In the genomic region with DNA sequence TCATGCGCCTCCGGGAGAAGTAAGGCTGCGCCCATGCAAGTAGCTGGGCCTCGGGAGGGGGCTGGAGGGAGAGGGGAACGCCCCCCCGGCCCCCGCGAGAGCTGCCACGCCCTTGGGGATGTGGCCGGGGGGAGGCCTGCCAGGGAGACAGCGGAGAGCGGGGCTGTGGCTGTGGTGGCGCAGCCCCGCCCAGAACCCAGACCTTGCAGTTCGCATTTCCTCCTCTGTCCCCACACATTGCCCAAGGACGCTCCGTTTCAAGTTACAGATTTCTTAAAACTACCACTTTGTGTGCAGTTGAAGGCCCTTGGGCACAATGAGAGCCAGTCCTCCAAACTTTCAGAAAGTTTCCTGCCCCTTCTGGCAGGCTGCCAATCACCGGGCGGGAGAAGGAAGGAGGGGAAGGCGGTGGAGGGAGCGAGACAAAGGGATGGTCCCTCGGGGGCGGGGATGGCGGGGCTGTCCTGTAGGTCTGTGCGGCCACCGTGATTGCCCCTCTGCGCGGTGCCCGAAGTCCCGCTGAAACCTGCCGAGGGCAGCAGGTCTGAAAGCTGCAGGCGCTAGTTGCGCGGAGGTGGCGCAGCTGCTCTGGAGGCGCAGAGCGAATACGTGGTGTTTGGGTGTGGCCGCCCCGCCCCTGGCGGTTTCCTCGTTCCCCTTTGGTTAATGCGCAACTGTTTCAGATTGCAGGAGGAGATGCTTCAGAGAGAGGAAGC, we compare ENCODE assay signal across 8 cellular contexts. TPM values are rescaled to one million over a fixed set of nuclear protein-coding genes. Genes with fewer than 3 reads are reported as not detected.
DNase-seq lines count a peak whose midpoint lies in the region; ATAC-seq and TF ChIP-seq lines count a peak whose summit lies in the region.

No MANE protein-coding gene starts in this region.

- H4K20me1 ChIP-seq in osteoblast (ENCODE audit: insufficient read depth, low read length), result peaks cover 57% of the 10 kb centered on the region

- in situ Hi-C loops in Panc1 (cut with HindIII; ENCODE audit: low pct_unique_long_range_greater_than_20kb, low sequenced_read_pairs), result no loop called here

- H3K4me2 ChIP-seq in osteoblast (ENCODE audit: insufficient read depth, low read length), result peak overlapping the region; percentile 93

- peaks cover 27% of the 10 kb centered on the region for H3K36me3 ChIP-seq in Panc1 (ENCODE audit: control insufficient read depth, insufficient read depth, low read length)
- peaks cover 51% of the 10 kb centered on the region for H3K36me3 ChIP-seq in osteoblast (ENCODE audit: insufficient read depth, low read length)
- H3K36me3 ChIP-seq in tibial artery, result peaks cover 47 to 49% (median 48%) of the 10 kb centered on the region in 3 donors

- POLR2A ChIA-PET in Panc1 (lab: Charles Lee), result interaction anchor here (0.6 to 1.9 kb wide), 10 partner anchors 13 to 263 kb away, joined by 3 to 7 read pairs (median 4); a partner anchor contains a TSS

- H3K27ac ChIP-seq in Panc1 (ENCODE audit: low read length), result peak overlapping the region; percentile 95
- peak overlapping the region; percentile 72 for H3K27ac ChIP-seq in foreskin keratinocyte
- H3K27ac ChIP-seq in osteoblast (ENCODE audit: low read depth, low read length), result peak overlapping the region; percentile 94
- peak overlapping the region; percentile 98 to 100 for H3K27ac ChIP-seq in tibial artery

- DNase-seq in COLO668 (lab: John Stamatoyannopoulos, UW; ENCODE audit: unreplicated experiment), result peak; percentile 40
- DNase-seq in Panc1 (ENCODE audit: low read depth, low spot score), result no peak
- DNase-seq in activated T-helper 2 cell treated with anti-CD3 and anti-CD28 coated beads, Interferon-gamma antibody, Interleukin-2, Interleukin-4, amounts not matched to agents 10 μg/mL and 5 μg/mL and 100 μg/mL, durations not matched to agents 14 hours and 24 hours and 36 hours (ENCODE audit: low spot score), result peak; percentile 90
- DNase-seq in foreskin keratinocyte, result peak; percentile 72 to 84
- DNase-seq in osteoblast (ENCODE audit: insufficient read length, low spot score, missing footprints), result peak; percentile 86
- DNase-seq in tibial artery, result peak; percentile 80 to 92

- peak overlapping the region; percentile 89 for H3K4me3 Mint-ChIP-seq in activated T-helper 2 cell treated with anti-CD3 and anti-CD28 coated beads, Interferon-gamma antibody, Interleukin-2, Interleukin-4, amounts not matched to agents 10 μg/mL and 5 μg/mL and 100 μg/mL, durations not matched to agents 14 hours and 24 hours and 36 hours (ENCODE audit: low read depth)

- BruUV-seq in Panc1 (replicated peaks; lab: Mats Ljungman, UMichigan), result no TSS peak

- intact Hi-C loops in Panc1 (cut with micrococcal nuclease; ENCODE audit: unreplicated experiment), result loop anchor here (2.0 to 10.0 kb wide), 3 partner anchors 165 to 339 kb away; no protein-coding TSS in a partner anchor
- intact Hi-C loops in activated T-helper 2 cell treated with anti-CD3 and anti-CD28 coated beads, Interferon-gamma antibody, Interleukin-2, Interleukin-4, amounts not matched to agents 10 μg/mL and 5 μg/mL and 100 μg/mL, durations not matched to agents 14 hours and 24 hours and 36 hours (cut with micrococcal nuclease), result loop anchor here (1.0 to 5.0 kb wide), 7 partner anchors 27 to 1427 kb away; a partner anchor contains a TSS
- intact Hi-C loops in tibial artery (cut with DNase I; ENCODE audit: low total_unique reads), result loop anchor here (10.0 kb wide), 1 partner anchor 225 kb away; no protein-coding TSS in a partner anchor

- H3K4me1 ChIP-seq in Panc1 (ENCODE audit: control insufficient read depth, insufficient read depth, low read length) (peaks cover 31% of the 10 kb centered on the region), foreskin keratinocyte (peaks cover 24% of the 10 kb centered on the region), osteoblast (ENCODE audit: insufficient read depth, low read length) (peaks cover 50% of the 10 kb centered on the region), tibial artery (peaks cover 0 to 57% (median 38%) of the 10 kb centered on the region in 4 donors)

- H3K9me3 ChIP-seq in Panc1 (ENCODE audit: control insufficient read depth, insufficient read depth, low read depth, low read length) (no peaks in the 10 kb centered on the region), osteoblast (ENCODE audit: low read depth, low read length) (no peaks in the 10 kb centered on the region), tibial artery (no peaks in the 10 kb centered on the region)

- H3K27me3 Mint-ChIP-seq in activated T-helper 2 cell treated with anti-CD3 and anti-CD28 coated beads, Interferon-gamma antibody, Interleukin-2, Interleukin-4, amounts not matched to agents 10 μg/mL and 5 μg/mL and 100 μg/mL, durations not matched to agents 14 hours and 24 hours and 36 hours (ENCODE audit: low read depth), result peaks cover 2% of the 10 kb centered on the region

- H3K4me1 Mint-ChIP-seq in activated T-helper 2 cell treated with anti-CD3 and anti-CD28 coated beads, Interferon-gamma antibody, Interleukin-2, Interleukin-4, amounts not matched to agents 10 μg/mL and 5 μg/mL and 100 μg/mL, durations not matched to agents 14 hours and 24 hours and 36 hours (ENCODE audit: low read depth), result peaks cover 60% of the 10 kb centered on the region

- H3K36me3 Mint-ChIP-seq in activated T-helper 2 cell treated with anti-CD3 and anti-CD28 coated beads, Interferon-gamma antibody, Interleukin-2, Interleukin-4, amounts not matched to agents 10 μg/mL and 5 μg/mL and 100 μg/mL, durations not matched to agents 14 hours and 24 hours and 36 hours (ENCODE audit: low read depth), result peaks cover 56% of the 10 kb centered on the region

- CTCF ChIA-PET in Panc1 (lab: Charles Lee), result interaction anchor here (0.6 kb wide), 2 partner anchors 23 to 282 kb away, joined by 3 to 8 read pairs; no protein-coding TSS in a partner anchor

- no peaks in the 10 kb centered on the region for H3K9me3 Mint-ChIP-seq in activated T-helper 2 cell treated with anti-CD3 and anti-CD28 coated beads, Interferon-gamma antibody, Interleukin-2, Interleukin-4, amounts not matched to agents 10 μg/mL and 5 μg/mL and 100 μg/mL, durations not matched to agents 14 hours and 24 hours and 36 hours

- H3K27me3 ChIP-seq in Panc1 (ENCODE audit: control insufficient read depth, insufficient read depth, low read length), result no peaks in the 10 kb centered on the region
- H3K27me3 ChIP-seq in foreskin keratinocyte, result no peaks in the 10 kb centered on the region
- no peaks in the 10 kb centered on the region for H3K27me3 ChIP-seq in osteoblast (ENCODE audit: insufficient read depth, low read length)
- no peaks in the 10 kb centered on the region for H3K27me3 ChIP-seq in tibial artery

- H3K4me3 ChIP-seq in Panc1 (ENCODE audit: low read depth in 2 of 2, low read length in 2 of 2), result peak overlapping the region; percentile 88 to 89
- H3K4me3 ChIP-seq in osteoblast (ENCODE audit: insufficient read depth, low read length), result peak overlapping the region; percentile 95
- peak overlapping the region; percentile 83 to 93 for H3K4me3 ChIP-seq in tibial artery

- ATAC-seq in GM19463 (IDR thresholded peaks at IDR 0.05; ENCODE audit: unreplicated experiment) (peak; percentile 41), HG03571 (IDR thresholded peaks at IDR 0.05; ENCODE audit: unreplicated experiment) (peak; percentile 50), Panc1 (peak; percentile 30), foreskin keratinocyte (peak; percentile 50)

- TF ChIP-seq CTCF in Panc1 (IDR thresholded peaks at IDR 0.05) (no peak), foreskin keratinocyte (conservative IDR thresholded peaks at IDR 0.05) (no peak), osteoblast (IDR thresholded peaks at IDR 0.05; ENCODE audit: extremely low read depth, low read depth, low read length) (no peak), tibial artery (IDR thresholded peaks at IDR 0.05) (peak; percentile 32 to 33)

- H3K79me2 ChIP-seq in osteoblast (ENCODE audit: insufficient read depth, low read length), result peaks cover 65% of the 10 kb centered on the region

- H3K27ac Mint-ChIP-seq in activated T-helper 2 cell treated with anti-CD3 and anti-CD28 coated beads, Interferon-gamma antibody, Interleukin-2, Interleukin-4, amounts not matched to agents 10 μg/mL and 5 μg/mL and 100 μg/mL, durations not matched to agents 14 hours and 24 hours and 36 hours, result peak overlapping the region; percentile 98

- no peak overlapping the region for H2AFZ ChIP-seq in osteoblast (ENCODE audit: low read length)

RNA-seq across cellular contexts. Expression of a gene that starts 2.1 kb away (rescaled TPM):
- 3,436 TPM for total RNA-seq in Panc1 (2021; ENCODE audit: unreplicated experiment)
- 3,712 TPM for polyA plus RNA-seq in Panc1 (2012; ENCODE audit: insufficient read length)
- total RNA-seq in activated T-helper 2 cell treated with anti-CD3 and anti-CD28 coated beads, Interferon-gamma antibody, Interleukin-2, Interleukin-4, amounts not matched to agents 10 μg/mL and 5 μg/mL and 100 μg/mL, durations not matched to agents 14 hours and 24 hours and 36 hours, result 337 and 342 TPM in 2 replicates
- total RNA-seq in foreskin keratinocyte, result 1,186 and 2,083 TPM in 2 replicates
- 1,106 and 1,757 TPM in 2 replicates for polyA plus RNA-seq in foreskin keratinocyte
- total RNA-seq in osteoblast, result 10,072 and 10,643 TPM in 2 replicates

RNA-seq across cellular contexts. Expression of a gene that starts 28.7 kb away (rescaled TPM):
- 7.6 TPM for total RNA-seq in Panc1 (2021; ENCODE audit: unreplicated experiment)
- polyA plus RNA-seq in Panc1 (2012; ENCODE audit: insufficient read length), result 2.4 TPM
- 3.2 and 4.2 TPM in 2 replicates for total RNA-seq in activated T-helper 2 cell treated with anti-CD3 and anti-CD28 coated beads, Interferon-gamma antibody, Interleukin-2, Interleukin-4, amounts not matched to agents 10 μg/mL and 5 μg/mL and 100 μg/mL, durations not matched to agents 14 hours and 24 hours and 36 hours
- total RNA-seq in foreskin keratinocyte, result 5.3 and 5.7 TPM in 2 replicates
- 2.8 and 3.2 TPM in 2 replicates for polyA plus RNA-seq in foreskin keratinocyte
- 7.1 and 7.6 TPM in 2 replicates for total RNA-seq in osteoblast

Comparison
In these comparisons a context has a peak if more than half of its experiments do, and no peak if none do; other contexts are left out.
1. CTCF ChIP-seq: peak in tibial artery (2 of 2); none in Panc1 (single experiment), foreskin keratinocyte (single experiment) and osteoblast (single experiment).
2. Peak in every context shown above with its lines, with median percentiles within 50 percentile points of each other: ATAC-seq, H3K27ac ChIP-seq and H3K4me3 ChIP-seq.